9 cellular contexts compared by ENCODE assay signal in genomic region chr3:16514021-16514700, GRCh38. TPM values are rescaled to one million over a fixed set of nuclear protein-coding genes. Genes with fewer than 3 reads are reported as not detected.
DNase-seq lines count a peak whose midpoint lies in the region; ATAC-seq, FAIRE-seq and TF ChIP-seq lines count a peak whose summit lies in the region.
"Had no signal": no experiment of that assay in that cellular context is flagged by ENCODE, and none has a peak within 500 bp of the region (broad histone marks: within the 10 kb centered on the region; RNA-seq: fewer than 3 reads in every experiment).

No MANE protein-coding gene starts in this region.

- H3K4me3 ChIP-seq in A549 (peak overlapping the region; percentile 77), HUES6 (ENCODE audit: low read depth, low read length) (peak overlapping the region; percentile 76), bronchial epithelial cell (ENCODE audit: low read depth, low read length) (peak overlapping the region; percentile 75), muscle layer of colon (ENCODE audit: low read depth in 1 of 2, low read length in 2 of 2) (peak overlapping the region in 1 of 2 donors; percentile 26), mucosa of descending colon (no peak overlapping the region)

- ATAC-seq in A549, result no peak
- no peak for ATAC-seq in mucosa of descending colon
- ATAC-seq in HG02759 (IDR thresholded peaks at IDR 0.05; ENCODE audit: unreplicated experiment), result no peak

- H3K27me3 ChIP-seq in HUES6 (ENCODE audit: control insufficient read depth, insufficient read depth, low read length) (peaks cover 65% of the 10 kb centered on the region), bronchial epithelial cell (ENCODE audit: control insufficient read depth, insufficient read depth, low read length) (no peaks in the 10 kb centered on the region), muscle layer of colon (ENCODE audit: control insufficient read depth in 1 of 2, insufficient read depth in 2 of 2, low read length in 2 of 2) (peaks cover 0 to 12% of the 10 kb centered on the region in 2 donors)

- FAIRE-seq in A549 (lab: Jason Lieb, UNC) (no peak), bronchial epithelial cell (lab: Jason Lieb, UNC) (no peak)
- FAIRE-seq: G401.6 had no signal

- DNase-seq in A549 (ENCODE audit: low read depth in 1 of 2, low spot score in 1 of 2) (no peak), bronchial epithelial cell (ENCODE audit: low read depth) (no peak), UCSD-AML1 (lab: John Stamatoyannopoulos, UW; ENCODE audit: unreplicated experiment) (no peak), mucosa of descending colon (no peak), NCI-H2227 treated with DMSO at 0.1 percent for 48 hours (lab: John Stamatoyannopoulos, UW) (no peak)

- H3K36me3 ChIP-seq in HUES6 (ENCODE audit: control insufficient read depth, insufficient read depth, low read length) (no peaks in the 10 kb centered on the region), bronchial epithelial cell (ENCODE audit: control insufficient read depth, insufficient read depth, low read length) (no peaks in the 10 kb centered on the region), muscle layer of colon (ENCODE audit: insufficient read depth, low read length) (no peaks in the 10 kb centered on the region), mucosa of descending colon (ENCODE audit: low read depth) (no peaks in the 10 kb centered on the region)

- intact Hi-C loops in mucosa of descending colon (cut with DNase I, micrococcal nuclease), result no loop called here

- TF ChIP-seq POLR2A in A549 (IDR thresholded peaks at IDR 0.05; ENCODE audit: low read length), result no peak

- TF ChIP-seq RAD21 in A549 (conservative IDR thresholded peaks at IDR 0.05 in 1 of 2, IDR thresholded peaks at IDR 0.05 in 1 of 2), result no peak

- whole genome bisulfite sequencing in A549 (ENCODE audit: missing lambda C conversion rate), result 66% methylated on average over 9 of the region's 9 CpGs

- H3K9ac ChIP-seq in HUES6 (ENCODE audit: low read length) (no peak overlapping the region), muscle layer of colon (ENCODE audit: low read length) (no peak overlapping the region)

- H3K9me3 ChIP-seq in A549 (peaks cover 5% of the 10 kb centered on the region; the same call in 1 of the 3 replicates), HUES6 (ENCODE audit: control insufficient read depth, insufficient read depth, low read depth, low read length) (no peaks in the 10 kb centered on the region), muscle layer of colon (ENCODE audit: low read length) (no peaks in the 10 kb centered on the region), mucosa of descending colon (no peaks in the 10 kb centered on the region)

- TF ChIP-seq EP300 in A549 (IDR thresholded peaks at IDR 0.05), result no peak

- CTCF ChIA-PET in A549 (lab: Yijun Ruan, JAX), result no interaction called here

- H3K4me1 ChIP-seq in A549 (no peaks in the 10 kb centered on the region), HUES6 (ENCODE audit: control insufficient read depth, insufficient read depth, low read length) (peaks cover 21% of the 10 kb centered on the region), muscle layer of colon (ENCODE audit: insufficient read depth, low read length) (no peaks in the 10 kb centered on the region), mucosa of descending colon (ENCODE audit: low read depth) (peaks cover 4% of the 10 kb centered on the region)

- POLR2A ChIA-PET in A549 (lab: Yijun Ruan, JAX), result no interaction called here

- TF ChIP-seq CTCF in A549 (IDR thresholded peaks at IDR 0.05) (no peak), bronchial epithelial cell (IDR thresholded peaks at IDR 0.05; ENCODE audit: insufficient read depth, low read length, severe bottlenecking) (no peak), mucosa of descending colon (IDR thresholded peaks at IDR 0.05) (no peak)

- peak overlapping the region; percentile 86 for H3K4me2 ChIP-seq in A549

- H3K27ac ChIP-seq in A549 (peak overlapping the region; percentile 71 to 88; a peak in 5 of 6 replicates), HUES6 (ENCODE audit: low read depth, low read length) (no peak overlapping the region), muscle layer of colon (ENCODE audit: low read depth, low read length) (peak overlapping the region; percentile 37)

TF ChIP-seq in A549, 52 proteins besides CTCF, POLR2A, EP300 and RAD21:
- TF ChIP-seq CHD2 (IDR thresholded peaks at IDR 0.05; ENCODE audit: low read length, partially characterized antibody), result no peak
- TF ChIP-seq TFCP2L1 (CRISPR knock-in tag; IDR thresholded peaks at IDR 0.05), result no peak
- no peak for TF ChIP-seq NFE2L2 (conservative IDR thresholded peaks at IDR 0.05; ENCODE audit: low read length)
- TF ChIP-seq, protein P1, sequence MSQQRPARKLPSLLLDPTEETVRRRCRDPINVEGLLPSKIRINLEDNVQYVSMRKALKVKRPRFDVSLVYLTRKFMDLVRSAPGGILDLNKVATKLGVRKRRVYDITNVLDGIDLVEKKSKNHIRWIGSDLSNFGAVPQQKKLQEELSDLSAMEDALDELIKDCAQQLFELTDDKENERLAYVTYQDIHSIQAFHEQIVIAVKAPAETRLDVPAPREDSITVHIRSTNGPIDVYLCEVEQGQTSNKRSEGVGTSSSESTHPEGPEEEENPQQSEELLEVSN (IDR thresholded peaks at IDR 0.05; ENCODE audit: borderline replicate concordance, low read depth), result no peak
- TF ChIP-seq GATA3 (IDR thresholded peaks at IDR 0.05; ENCODE audit: borderline replicate concordance), result no peak
- no peak for TF ChIP-seq MAFK (IDR thresholded peaks at IDR 0.05; ENCODE audit: partially characterized antibody)
- no peak for TF ChIP-seq BCL3 (IDR thresholded peaks at IDR 0.05)
- no peak for TF ChIP-seq MAX (IDR thresholded peaks at IDR 0.05)
- TF ChIP-seq, protein P2, sequence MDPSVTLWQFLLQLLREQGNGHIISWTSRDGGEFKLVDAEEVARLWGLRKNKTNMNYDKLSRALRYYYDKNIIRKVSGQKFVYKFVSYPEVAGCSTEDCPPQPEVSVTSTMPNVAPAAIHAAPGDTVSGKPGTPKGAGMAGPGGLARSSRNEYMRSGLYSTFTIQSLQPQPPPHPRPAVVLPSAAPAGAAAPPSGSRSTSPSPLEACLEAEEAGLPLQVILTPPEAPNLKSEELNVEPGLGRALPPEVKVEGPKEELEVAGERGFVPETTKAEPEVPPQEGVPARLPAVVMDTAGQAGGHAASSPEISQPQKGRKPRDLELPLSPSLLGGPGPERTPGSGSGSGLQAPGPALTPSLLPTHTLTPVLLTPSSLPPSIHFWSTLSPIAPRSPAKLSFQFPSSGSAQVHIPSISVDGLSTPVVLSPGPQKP (IDR thresholded peaks at IDR 0.05; ENCODE audit: low read depth, low read length), result no peak
- TF ChIP-seq NPAS2 (CRISPR knock-in tag; IDR thresholded peaks at IDR 0.05; ENCODE audit: borderline replicate concordance), result no peak
- no peak for TF ChIP-seq RCOR1 (IDR thresholded peaks at IDR 0.05; ENCODE audit: low read depth, low read length)

RNA-seq across cellular contexts. Expression of gene RFTN1, which starts 0.7 kb away (rescaled TPM):
- 1.6 and 1.8 TPM in 2 replicates for polyA plus RNA-seq in A549 (2011; rRNA removed)
- 0.63 and 1.1 TPM in 2 replicates for polyA plus RNA-seq in A549 (2012; cell fraction: cytosol; rRNA removed)
- polyA plus RNA-seq in A549 (2012; cell fraction: nucleus; rRNA removed), result 1.4 and 1.6 TPM in 2 replicates
- polyA plus RNA-seq in A549 (2017; fragmentation: RNase III; extraction: RNeasy Plus Mini Kit Qiagen cat#74134 plus additional on column Dnase treatment), result 3.7 to 4.7 TPM (median 4.5 TPM) in 3 replicates
- 1.7 and 2.1 TPM in 2 replicates for polyA minus RNA-seq in A549 (2011; rRNA and poly(A)+ RNA removed)
- total RNA-seq in bronchial epithelial cell, result 8.4 and 9.2 TPM in 2 replicates
- 10 to 100 TPM in 1 of 3 donors, 1 to 10 TPM in 2; 6.9 to 12.6 (median 9.7) TPM for total RNA-seq in mucosa of descending colon
